ENCODE assay signal across 1 cellular context in genomic region chr1:167718926-167719691, GRCh38.
TF ChIP-seq lines count a peak whose summit lies in the region.

No MANE protein-coding gene starts in this region.

TF ChIP-seq in WTC11, 78 proteins besides CTCF, POLR2A, EP300 and RAD21 (continued from another document):
- TF ChIP-seq E2F4 (CRISPR knock-in tag; IDR thresholded peaks at IDR 0.05; ENCODE audit: borderline replicate concordance, low read depth), result no peak
- TF ChIP-seq SP1 (CRISPR knock-in tag; conservative IDR thresholded peaks at IDR 0.05), result no peak
- TF ChIP-seq HMGA2 (CRISPR knock-in tag; IDR thresholded peaks at IDR 0.05), result no peak
- TF ChIP-seq GTF2I (CRISPR knock-in tag; conservative IDR thresholded peaks at IDR 0.05), result no peak
- TF ChIP-seq FOXP4 (CRISPR knock-in tag; IDR thresholded peaks at IDR 0.05), result no peak
